ENCODE assay signal across 16 cellular contexts in the genomic region with DNA sequence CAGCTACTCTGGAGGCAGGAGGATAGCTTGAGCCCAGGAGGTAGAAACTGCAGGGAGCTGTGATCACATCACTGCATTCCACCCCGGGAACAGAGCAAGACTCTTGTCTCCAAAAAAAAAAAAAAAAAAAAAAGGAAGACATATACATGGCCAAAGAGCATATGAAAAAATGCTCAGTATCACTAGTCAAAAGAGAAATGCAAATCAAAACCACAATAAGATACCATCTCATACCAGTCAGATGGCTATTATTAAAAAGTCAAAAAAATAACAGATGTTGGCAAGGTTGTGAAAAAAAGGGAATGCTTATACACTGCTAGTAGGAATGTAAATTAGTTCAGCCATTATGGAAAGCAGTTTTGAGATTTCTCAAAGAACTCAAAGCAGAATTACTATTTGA.
DNase-seq lines count a peak whose midpoint lies in the region; ATAC-seq and TF ChIP-seq lines count a peak whose summit lies in the region.
"Had no signal": no experiment of that assay in that cellular context is flagged by ENCODE, and none has a peak within 500 bp of the region (broad histone marks: within the 10 kb centered on the region; RNA-seq: fewer than 3 reads in every experiment).

No MANE protein-coding gene starts in this region.

- no peak overlapping the region for H3K27ac Mint-ChIP-seq in HFFc6
- peak overlapping the region in 1 of 6 donors; percentile 55 for H3K27ac Mint-ChIP-seq in naive B cell
- H3K27ac Mint-ChIP-seq: T-helper 1 cell treated with Interleukin-12 subunit alpha and Interleukin-12 subunit beta and Interleukin-4 antibody, amounts not matched to agents 30 μg/mL and 1 μg/mL, for 36 hours had no signal

- H3K4me3 Mint-ChIP-seq in HFFc6 (no peak overlapping the region), naive B cell (peak overlapping the region in 5 of 8 donors; percentile 9 to 82 (median 71))
- H3K4me3 Mint-ChIP-seq: T-helper 1 cell treated with Interleukin-12 subunit alpha and Interleukin-12 subunit beta and Interleukin-4 antibody, amounts not matched to agents 30 μg/mL and 1 μg/mL, for 36 hours had no signal

- DNase-seq in AG10803 (ENCODE audit: low read depth), result peak; percentile 16
- peak; percentile 42 for DNase-seq in HFFc6
- DNase-seq in OCI-LY7 (ENCODE audit: low spot score), result no peak
- DNase-seq in naive B cell, result no peak
- DNase-seq in OCI-M1 (lab: John Stamatoyannopoulos, UW), result no peak
- no peak for DNase-seq in left colon
- DNase-seq: BE2C, DMS79, NCI-H146, NCI-H2029, NCI-H226, NCI-H510A treated with DMSO at 0.1 percent for 48 hours, NCI-H82, SJCRH30 had no signal

- H3K4me1 ChIP-seq in OCI-LY7 (ENCODE audit: insufficient read depth, low read length, poor library complexity, severe bottlenecking), result peaks cover 56% of the 10 kb centered on the region
- H3K4me1 ChIP-seq: BE2C had no signal

- no peak overlapping the region for H3K27ac ChIP-seq in OCI-LY7 (ENCODE audit: low read depth, low read length, poor library complexity, severe bottlenecking)
- H3K27ac ChIP-seq: SJCRH30 had no signal

- H3K27me3 Mint-ChIP-seq in HFFc6 (ENCODE audit: insufficient read depth) (peaks cover 14% of the 10 kb centered on the region), naive B cell (peaks cover 0 to 5% (median 3%) of the 10 kb centered on the region in 3 donors)

- no peaks in the 10 kb centered on the region for H3K9me2 ChIP-seq in OCI-LY7 (ENCODE audit: insufficient read depth, low read length)

- H3K9me3 ChIP-seq in OCI-LY7 (ENCODE audit: low read length), result no peaks in the 10 kb centered on the region; the same call in 1 of the 2 replicates
- H3K9me3 ChIP-seq: BE2C, SJCRH30 had no signal

- H3K9me3 Mint-ChIP-seq in HFFc6 (no peaks in the 10 kb centered on the region), naive B cell (peaks cover 0 to 3% (median 0%) of the 10 kb centered on the region in 7 donors)
- H3K9me3 Mint-ChIP-seq: T-helper 1 cell treated with Interleukin-12 subunit alpha and Interleukin-12 subunit beta and Interleukin-4 antibody, amounts not matched to agents 30 μg/mL and 1 μg/mL, for 36 hours had no signal

- BruUV-seq in OCI-LY7 (replicated peaks; lab: Mats Ljungman, UMichigan), result no TSS peak

- no peaks in the 10 kb centered on the region for H4K20me1 ChIP-seq in OCI-LY7 (ENCODE audit: insufficient read depth, low read length)

- ATAC-seq in naive B cell (ENCODE audit: low read depth in 2 of 2) (no peak), left colon (no peak), GM19397 (IDR thresholded peaks at IDR 0.05; ENCODE audit: unreplicated experiment) (no peak)

- no peaks in the 10 kb centered on the region for H3K36me3 Mint-ChIP-seq in HFFc6 (ENCODE audit: low read depth)
- H3K36me3 Mint-ChIP-seq in naive B cell, result no peaks in the 10 kb centered on the region

- H2AFZ ChIP-seq in OCI-LY7 (ENCODE audit: low read length), result peak overlapping the region; percentile 70; the same call in 1 of the 2 replicates

- POLR2A ChIA-PET in OCI-LY7 (lab: Charles Lee), result interaction anchor here (1.0 to 1.2 kb wide), 2 partner anchors 17 to 48 kb away, joined by 3 to 4 read pairs; no protein-coding TSS in a partner anchor

- CTCF ChIA-PET in OCI-LY7 (lab: Charles Lee; ENCODE audit: unreplicated experiment), result no interaction called here

- TF ChIP-seq CTCF in AG10803 (conservative IDR thresholded peaks at IDR 0.05; ENCODE audit: low read length) (no peak), HFFc6 (IDR thresholded peaks at IDR 0.05) (no peak), OCI-LY7 (conservative IDR thresholded peaks at IDR 0.05; ENCODE audit: low read length) (no peak)

- intact Hi-C loops in OCI-LY7 (cut with micrococcal nuclease; ENCODE audit: unreplicated experiment), result no loop called here
- intact Hi-C loops in left colon (cut with DNase I, micrococcal nuclease), result no loop called here

- H3K4me3 ChIP-seq in AG10803 (ENCODE audit: low read length), result no peak overlapping the region
- H3K4me3 ChIP-seq in OCI-LY7 (ENCODE audit: low read depth, low read length, poor library complexity, severe bottlenecking), result no peak overlapping the region
- H3K4me3 ChIP-seq: SJCRH30 had no signal

- H3K79me2 ChIP-seq in OCI-LY7 (ENCODE audit: insufficient read depth, low read depth, low read length), result no peaks in the 10 kb centered on the region

- no peaks in the 10 kb centered on the region for H3K36me3 ChIP-seq in OCI-LY7 (ENCODE audit: insufficient read depth, low read length)
- H3K36me3 ChIP-seq: BE2C, SJCRH30 had no signal

- H3K4me2 ChIP-seq in OCI-LY7 (ENCODE audit: low read length), result peak overlapping the region; percentile 21

- H3K4me1 Mint-ChIP-seq in HFFc6 (ENCODE audit: low read depth) (peaks cover 9% of the 10 kb centered on the region), naive B cell (peaks cover 20 to 42% (median 38%) of the 10 kb centered on the region in 3 donors)

Comparison
In these comparisons a context has a peak if more than half of its experiments do, and no peak if none do; other contexts are left out.
1. DNase-seq: peak in AG10803 (single experiment) and HFFc6 (single experiment); none in OCI-LY7 (single experiment), naive B cell (single experiment), OCI-M1 (single experiment) and left colon (0 of 2).